26 cellular contexts compared by ENCODE assay signal in genomic region chr20:2400290-2400689, GRCh38. TPM values are rescaled to one million over a fixed set of nuclear protein-coding genes. Genes with fewer than 3 reads are reported as not detected.
DNase-seq lines count a peak whose midpoint lies in the region; ATAC-seq, FAIRE-seq and TF ChIP-seq lines count a peak whose summit lies in the region.
"Had no signal": no experiment of that assay in that cellular context is flagged by ENCODE, and none has a peak within 500 bp of the region (broad histone marks: within the 10 kb centered on the region; RNA-seq: fewer than 3 reads in every experiment).

No MANE protein-coding gene starts in this region.

- H3K79me2 ChIP-seq in HepG2 (ENCODE audit: insufficient read depth, low read length) (no peaks in the 10 kb centered on the region), trophoblast cell (ENCODE audit: control insufficient read depth, insufficient read depth, low read length, poor library complexity) (no peaks in the 10 kb centered on the region)

- H2BK12ac ChIP-seq in neuronal stem cell (ENCODE audit: low read length): no peak overlapping the region
- H2BK12ac ChIP-seq in trophoblast cell (ENCODE audit: low read length): no peak overlapping the region

- no peak overlapping the region for H2BK120ac ChIP-seq in neuronal stem cell (ENCODE audit: low read depth, low read length)
- H2BK120ac ChIP-seq in trophoblast cell (ENCODE audit: insufficient read depth, low read length, poor library complexity): no peak overlapping the region

- peaks cover 11% of the 10 kb centered on the region for H3K9me3 ChIP-seq in HepG2 (ENCODE audit: low read length)
- peaks cover 0 to 5% (median 0%) of the 10 kb centered on the region in 4 donors for H3K9me3 ChIP-seq in right lobe of liver
- H3K9me3 ChIP-seq in endodermal cell (ENCODE audit: control insufficient read depth, low read length): no peaks in the 10 kb centered on the region
- peaks cover 0 to 3% of the 10 kb centered on the region in 2 donors for H3K9me3 ChIP-seq in neuronal stem cell (replicated peaks in 1 of 2; ENCODE audit: control insufficient read depth in 2 of 2, insufficient read depth in 1 of 2, low read depth in 1 of 2, low read length in 2 of 2)
- H3K9me3 ChIP-seq in trophoblast cell (ENCODE audit: insufficient read depth, low read depth, low read length): peaks cover 5% of the 10 kb centered on the region
- H3K9me3 ChIP-seq: BE2C had no signal

- H3K27ac Mint-ChIP-seq in endodermal cell: no peak overlapping the region
- H3K27ac Mint-ChIP-seq: CD14-positive monocyte; CD4-positive, alpha-beta T cell; CD8-positive, alpha-beta memory T cell had no signal

- 42% methylated on average over 5 of the region's 11 CpGs for WGBS in HepG2 (ENCODE audit: low lambda C conversion rate)
- WGBS in right lobe of liver (ENCODE audit: insufficient coverage, low coverage, low lambda C conversion rate, missing lambda C conversion rate): 73% methylated on average over 2 of the region's 11 CpGs
- WGBS in endodermal cell (ENCODE audit: insufficient coverage in 1 of 2, insufficient read length in 1 of 2), 2 experiments: 92 to 96% methylated on average over 11 of the region's 11 CpGs
- WGBS in neuronal stem cell (ENCODE audit: extremely low coverage in 2 of 2, insufficient read length in 2 of 2, insufficient replicate concordance in 1 of 2), 2 donors: no CpG with 5 or more reads among the region's 11 CpGs
- no CpG with 5 or more reads among the region's 11 CpGs for WGBS in trophoblast cell (ENCODE audit: extremely low coverage, insufficient coverage, insufficient read length)

- H4K12ac ChIP-seq in trophoblast cell (ENCODE audit: low read depth, low read length): no peak overlapping the region

- H3K23ac ChIP-seq in neuronal stem cell (ENCODE audit: low read depth, low read length, poor library complexity) (no peak overlapping the region), trophoblast cell (ENCODE audit: low read length) (no peak overlapping the region)

- H3K9ac ChIP-seq in HepG2 (ENCODE audit: insufficient read depth, low read depth, low read length) (no peak overlapping the region), endodermal cell (ENCODE audit: extremely low read depth, low read length, poor library complexity, severe bottlenecking) (no peak overlapping the region), neuronal stem cell (ENCODE audit: low read depth, low read length, poor library complexity) (no peak overlapping the region), trophoblast cell (ENCODE audit: low read length) (no peak overlapping the region)
- H3K9ac ChIP-seq: BLaER1 treated with 17β-estradiol and CSF1 and Interleukin-3, amounts not matched to agents 10 nM and 100 nM; GM23248 had no signal

- H3K4ac ChIP-seq in neuronal stem cell (ENCODE audit: low read length): no peak overlapping the region
- no peak overlapping the region for H3K4ac ChIP-seq in trophoblast cell (ENCODE audit: low read depth, low read length)

- H4K91ac ChIP-seq in neuronal stem cell (ENCODE audit: low read depth, low read length, poor library complexity) (no peak overlapping the region), trophoblast cell (ENCODE audit: low read depth, low read length) (no peak overlapping the region)

- H2AFZ ChIP-seq in HepG2 (ENCODE audit: low read length) (no peak overlapping the region), neuronal stem cell (ENCODE audit: low read length) (no peak overlapping the region), trophoblast cell (ENCODE audit: insufficient read depth, low read length, poor library complexity) (no peak overlapping the region)
- H2AFZ ChIP-seq: GM23248 had no signal

- ATAC-seq in HepG2: peak; percentile 69
- ATAC-seq in right lobe of liver: no peak
- ATAC-seq: HCT116 had no signal

- no peak for TF ChIP-seq RAD21 in HepG2 (CRISPR knock-in tag; IDR thresholded peaks at IDR 0.05)

- no peaks in the 10 kb centered on the region for H3K27me3 Mint-ChIP-seq in endodermal cell (ENCODE audit: insufficient read depth)

- in situ Hi-C loops in HepG2 (cut with HindIII; ENCODE audit: extremely low pct_ligation_motif_present, low pct_unique_long_range_greater_than_20kb): no loop called here

- TF ChIP-seq POLR2A in HepG2 (IDR thresholded peaks at IDR 0.05; ENCODE audit: insufficient read depth in 1 of 2, low read depth in 2 of 2, low read length in 2 of 2) (no peak), right lobe of liver (IDR thresholded peaks at IDR 0.05) (no peak)

- H3K4me1 ChIP-seq in HepG2 (ENCODE audit: insufficient read depth, low read length) (no peaks in the 10 kb centered on the region), right lobe of liver (no peaks in the 10 kb centered on the region), endodermal cell (ENCODE audit: control insufficient read depth, insufficient read depth, low read length) (no peaks in the 10 kb centered on the region), neuronal stem cell (ENCODE audit: control insufficient read depth in 2 of 2, insufficient read depth in 1 of 2, low read depth in 1 of 2, low read length in 2 of 2) (no peaks in the 10 kb centered on the region), trophoblast cell (ENCODE audit: control insufficient read depth in 1 of 2, insufficient read depth in 2 of 2, low read length in 2 of 2) (no peaks in the 10 kb centered on the region)
- H3K4me1 ChIP-seq: A549, BE2C had no signal

- no peaks in the 10 kb centered on the region for H3K4me1 Mint-ChIP-seq in endodermal cell
- H3K4me1 Mint-ChIP-seq: CD14-positive monocyte; CD8-positive, alpha-beta memory T cell had no signal

- H3K4me2 ChIP-seq in HepG2 (ENCODE audit: low read depth, low read length): no peak overlapping the region
- H3K4me2 ChIP-seq in neuronal stem cell (ENCODE audit: insufficient read depth, low read length, poor library complexity, severe bottlenecking): no peak overlapping the region
- H3K4me2 ChIP-seq in trophoblast cell (ENCODE audit: low read length): no peak overlapping the region
- H3K4me2 ChIP-seq: A549; BLaER1 treated with 17β-estradiol and CSF1 and Interleukin-3, amounts not matched to agents 10 nM and 100 nM had no signal

- H3K4me3 Mint-ChIP-seq in endodermal cell: no peak overlapping the region
- H3K4me3 Mint-ChIP-seq: CD14-positive monocyte; CD4-positive, alpha-beta T cell; CD8-positive, alpha-beta memory T cell; H9 had no signal

- H3K36me3 Mint-ChIP-seq in endodermal cell (ENCODE audit: low read depth): no peaks in the 10 kb centered on the region
- H3K36me3 Mint-ChIP-seq: CD14-positive monocyte had no signal

- DNase-seq in HepG2 (ENCODE audit: low spot score) (no peak), right lobe of liver (no peak), endodermal cell (no peak), neuronal stem cell (ENCODE audit: low spot score) (no peak), trophoblast cell (no peak), DMS 273 (lab: John Stamatoyannopoulos, UW; ENCODE audit: unreplicated experiment) (no peak), SHP77 treated with DMSO at 0.1 percent for 48 hours (lab: John Stamatoyannopoulos, UW) (no peak)
- DNase-seq in activated T-cell treated with anti-CD3 and anti-CD28 coated beads, Interleukin-2, amount 50 U/mL, for 1 hour: no peak
- DNase-seq: 8988T; ACHN; AML-193; BE2C; CD4-positive, alpha-beta T cell; CD8-positive, alpha-beta memory T cell; DMS153; DND-41; GM23248; H9 had no signal

- no peak overlapping the region for H3K4me3 ChIP-seq in HepG2 (replicated peaks in 1 of 3; ENCODE audit: insufficient read depth in 1 of 3, low read depth in 2 of 3, low read length in 3 of 3)
- H3K4me3 ChIP-seq in right lobe of liver: no peak overlapping the region
- H3K4me3 ChIP-seq in endodermal cell (ENCODE audit: low read length): no peak overlapping the region
- no peak overlapping the region for H3K4me3 ChIP-seq in neuronal stem cell (ENCODE audit: low read length in 2 of 2)
- no peak overlapping the region for H3K4me3 ChIP-seq in trophoblast cell (ENCODE audit: low read depth, low read length)
- H3K4me3 ChIP-seq: A549; BLaER1 treated with 17β-estradiol and CSF1 and Interleukin-3, amounts not matched to agents 10 nM and 100 nM; GM23248 had no signal

- intact Hi-C loops in HepG2 (cut with micrococcal nuclease; ENCODE audit: unreplicated experiment) (loop anchor here (5.0 kb wide), 1 partner anchor 193 kb away; no protein-coding TSS in a partner anchor), right lobe of liver (cut with DNase I) (no loop called here)

- H2BK15ac ChIP-seq in neuronal stem cell (ENCODE audit: low read length): no peak overlapping the region

- no TSS peak for BruUV-seq in HepG2 (replicated peaks; lab: Mats Ljungman, UMichigan)

- H3K36me3 ChIP-seq in HepG2 (replicated peaks in 1 of 2; ENCODE audit: control insufficient read depth in 1 of 2, insufficient read depth in 2 of 2, low read length in 2 of 2) (no peaks in the 10 kb centered on the region), right lobe of liver (no peaks in the 10 kb centered on the region), endodermal cell (ENCODE audit: control insufficient read depth, insufficient read depth, low read length) (no peaks in the 10 kb centered on the region), neuronal stem cell (replicated peaks in 1 of 2; ENCODE audit: control insufficient read depth in 2 of 2, insufficient read depth in 2 of 2, low read length in 2 of 2) (no peaks in the 10 kb centered on the region), trophoblast cell (ENCODE audit: control insufficient read depth in 1 of 2, insufficient read depth in 2 of 2, low read length in 2 of 2) (no peaks in the 10 kb centered on the region)
- H3K36me3 ChIP-seq: BE2C had no signal

- TF ChIP-seq EP300 in HepG2 (IDR thresholded peaks at IDR 0.05; ENCODE audit: low read depth in 2 of 2, low read length in 2 of 2) (no peak), HepG2 (CRISPR knock-in tag; IDR thresholded peaks at IDR 0.05; ENCODE audit: borderline replicate concordance) (no peak)

- peaks cover 6% of the 10 kb centered on the region for H3K9me3 Mint-ChIP-seq in endodermal cell
- H3K9me3 Mint-ChIP-seq: CD4-positive, alpha-beta T cell had no signal

- no peaks in the 10 kb centered on the region for H3K79me1 ChIP-seq in neuronal stem cell (ENCODE audit: low read depth, low read length)
- H3K79me1 ChIP-seq in trophoblast cell (ENCODE audit: low read length): no peaks in the 10 kb centered on the region

- H4K20me1 ChIP-seq in HepG2 (ENCODE audit: insufficient read depth, low read length): no peaks in the 10 kb centered on the region
- H4K20me1 ChIP-seq: BLaER1 treated with 17β-estradiol and CSF1 and Interleukin-3, amounts not matched to agents 10 nM and 100 nM had no signal

- H2BK5ac ChIP-seq in neuronal stem cell (ENCODE audit: low read length): no peak overlapping the region
- no peak overlapping the region for H2BK5ac ChIP-seq in trophoblast cell (ENCODE audit: low read depth, low read length, poor library complexity)

- CTCF ChIA-PET in HepG2 (lab: Yijun Ruan, JAX; ENCODE audit: low intra/inter-chr PET ratio, low total read pairs): no interaction called here

- no peak for FAIRE-seq in HepG2 (lab: Jason Lieb, UNC)
- FAIRE-seq: A549, G401.6, GM12892, GM19239 had no signal

- H2AK5ac ChIP-seq in neuronal stem cell (ENCODE audit: low read depth, low read length) (peak overlapping the region; percentile 54), trophoblast cell (ENCODE audit: low read length) (peak overlapping the region; percentile 35)

- no peak overlapping the region for H3K14ac ChIP-seq in neuronal stem cell (ENCODE audit: low read length)
- H3K14ac ChIP-seq in trophoblast cell (ENCODE audit: low read length): no peak overlapping the region

- POLR2A ChIA-PET in HepG2 (lab: Yijun Ruan, JAX): no interaction called here

- H3K18ac ChIP-seq in neuronal stem cell (ENCODE audit: low read length) (peak overlapping the region; percentile 44), trophoblast cell (ENCODE audit: low read length) (no peak overlapping the region)

- H3K27me3 ChIP-seq in HepG2 (ENCODE audit: control insufficient read depth in 1 of 2, insufficient read depth in 2 of 2, low read length in 2 of 2) (peaks cover 9 to 19% of the 10 kb centered on the region in 2 experiments; a peak in 4 of 5 replicates), right lobe of liver (no peaks in the 10 kb centered on the region), endodermal cell (ENCODE audit: control insufficient read depth, insufficient read depth, low read length, poor library complexity, severe bottlenecking) (no peaks in the 10 kb centered on the region), neuronal stem cell (ENCODE audit: control insufficient read depth in 3 of 3, insufficient read depth in 3 of 3, low read depth in 1 of 3, low read length in 3 of 3) (peaks cover 0 to 2% (median 0%) of the 10 kb centered on the region in 3 experiments), trophoblast cell (ENCODE audit: insufficient read depth, low read length) (no peaks in the 10 kb centered on the region)
- H3K27me3 ChIP-seq: BE2C had no signal

- H3K27ac ChIP-seq in HepG2 (ENCODE audit: extremely low read length, insufficient read depth, low read length) (no peak overlapping the region), right lobe of liver (no peak overlapping the region), endodermal cell (ENCODE audit: low read depth, low read length) (no peak overlapping the region), neuronal stem cell (replicated peaks; ENCODE audit: low read length) (no peak overlapping the region), trophoblast cell (ENCODE audit: low read depth, low read length) (no peak overlapping the region)
- H3K27ac ChIP-seq: A549; BLaER1 treated with 17β-estradiol and CSF1 and Interleukin-3, amounts not matched to agents 10 nM and 100 nM; GM23248 had no signal

- no peak overlapping the region for H4K8ac ChIP-seq in neuronal stem cell (ENCODE audit: low read depth, low read length)
- no peak overlapping the region for H4K8ac ChIP-seq in trophoblast cell (ENCODE audit: low read depth, low read length)

- 0 out of 2 replicates have a peak, but pooled peaks have one; percentile 26 for TF ChIP-seq CTCF in HepG2 (CRISPR knock-in tag; IDR thresholded peaks at IDR 0.05)
- TF ChIP-seq CTCF in right lobe of liver (IDR thresholded peaks at IDR 0.05): no peak
- TF ChIP-seq CTCF in endodermal cell (conservative IDR thresholded peaks at IDR 0.05): peak; percentile 19

RNA-seq across cellular contexts. Expression of gene TGM6, which starts 19.6 kb away (rescaled TPM):
- total RNA-seq in HepG2 (2016; rRNA removed; fragmentation: Illumina TruSeq; extraction: Trizol) (not detected in 2 replicates), right lobe of liver (not detected), endodermal cell (not detected)
- total RNA-seq in HepG2 (2016; cell fraction: cytosol; rRNA removed; fragmentation: Illumina TruSeq; extraction: Trizol; ENCODE audit: low read depth): not detected in 2 replicates
- not detected in 2 replicates for total RNA-seq in HepG2 (2016; cell fraction: insoluble cytoplasmic fraction; rRNA removed; fragmentation: Illumina TruSeq; extraction: Trizol)
- total RNA-seq in HepG2 (2016; cell fraction: membrane; rRNA removed; fragmentation: Illumina TruSeq; extraction: Trizol): not detected in 2 replicates
- not detected in 2 replicates for total RNA-seq in HepG2 (2016; cell fraction: nucleus; rRNA removed; fragmentation: Illumina TruSeq; extraction: Trizol)
- polyA plus RNA-seq in HepG2 (2011; rRNA removed): not detected in 2 replicates
- not detected in 2 replicates for polyA plus RNA-seq in HepG2 (2011; cell fraction: cytosol; rRNA removed)
- not detected in 2 replicates for polyA plus RNA-seq in HepG2 (2011; cell fraction: nucleus; rRNA removed)
- not detected in 2 replicates for polyA plus RNA-seq in HepG2 (2012)
- not detected in 2 replicates for polyA plus RNA-seq in HepG2 (2016; cell fraction: cytosol; fragmentation: Illumina TruSeq; extraction: Trizol; ENCODE audit: low read depth)
- not detected in 2 replicates for polyA plus RNA-seq in HepG2 (2016; cell fraction: insoluble cytoplasmic fraction; fragmentation: Illumina TruSeq; extraction: Trizol; ENCODE audit: low read depth)
- polyA plus RNA-seq in HepG2 (2016; cell fraction: membrane; fragmentation: Illumina TruSeq; extraction: Trizol; ENCODE audit: low read depth): not detected in 2 replicates
- polyA plus RNA-seq in HepG2 (2016; cell fraction: nucleus; fragmentation: Illumina TruSeq; extraction: Trizol; ENCODE audit: insufficient read depth, low read depth): not detected in 2 replicates
- polyA minus RNA-seq in HepG2 (2011; rRNA and poly(A)+ RNA removed; ENCODE audit: low replicate concordance): not detected in 2 replicates
- not detected in 2 replicates for polyA minus RNA-seq in HepG2 (2011; cell fraction: cytosol; rRNA and poly(A)+ RNA removed)
- not detected in 2 replicates for polyA minus RNA-seq in HepG2 (2011; cell fraction: nucleus; rRNA and poly(A)+ RNA removed)
- polyA plus RNA-seq in endodermal cell (2013, experiment 1 of 2): not detected
- not detected for polyA plus RNA-seq in endodermal cell (2013, experiment 2 of 2)
- not detected for polyA plus RNA-seq in neuronal stem cell (2013, experiment 1 of 2)
- polyA plus RNA-seq in neuronal stem cell (2013, experiment 2 of 2): not detected
- not detected in 2 replicates for polyA plus RNA-seq in trophoblast cell (2013)
- total RNA-seq: CD4-positive, alpha-beta T cell; CD8-positive, alpha-beta memory T cell; GM23248; H4; H9 had no signal
- polyA plus RNA-seq: A549; CD14-positive monocyte; CD8-positive, alpha-beta memory T cell; GM23248 had no signal

Comparison
In these comparisons a context has a peak if more than half of its experiments do, and no peak if none do; other contexts are left out.
1. CTCF ChIP-seq: peak in HepG2 (single experiment) and endodermal cell (single experiment); none in right lobe of liver (0 of 4).